In the genomic region with DNA sequence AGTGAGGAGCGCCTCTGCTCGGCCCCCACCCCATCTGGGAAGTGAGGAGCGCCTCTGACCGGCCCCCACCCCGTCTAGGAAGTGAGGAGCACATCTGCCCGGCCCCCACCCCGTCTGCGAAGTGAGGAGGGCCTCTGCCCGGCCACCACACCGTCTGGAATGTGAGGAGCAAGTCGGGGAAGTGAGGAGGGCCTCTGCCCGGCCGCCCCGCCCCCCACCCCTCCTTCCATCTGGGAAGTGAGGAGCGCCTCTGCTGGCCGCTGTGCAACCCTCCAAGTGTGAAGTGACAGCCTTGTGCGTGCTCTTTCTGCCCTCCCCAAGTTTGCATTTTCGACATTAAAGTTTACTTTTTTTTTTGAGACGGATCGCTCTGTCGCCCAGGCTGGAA, we compare ENCODE assay signal across 8 cellular contexts. TPM values are rescaled to one million over a fixed set of nuclear protein-coding genes. Genes with fewer than 3 reads are reported as not detected.
DNase-seq lines count a peak whose midpoint lies in the region; ATAC-seq and TF ChIP-seq lines count a peak whose summit lies in the region.
"Had no signal": no experiment of that assay in that cellular context is flagged by ENCODE, and none has a peak within 500 bp of the region (broad histone marks: within the 10 kb centered on the region; RNA-seq: fewer than 3 reads in every experiment).

No MANE protein-coding gene starts in this region.

- H3K36me3 Mint-ChIP-seq in activated naive CD8-positive, alpha-beta T cell treated with anti-CD3 and anti-CD28 coated beads, Interleukin-2, amount 50 U/mL, for 24 hours (ENCODE audit: low read depth) = peaks cover 13% of the 10 kb centered on the region

- H2AFZ ChIP-seq in smooth muscle cell (ENCODE audit: low read depth) (no peak overlapping the region), mammary epithelial cell (ENCODE audit: low read depth, low read length) (no peak overlapping the region)

- H3K27me3 Mint-ChIP-seq in activated naive CD8-positive, alpha-beta T cell treated with anti-CD3 and anti-CD28 coated beads, Interleukin-2, amount 50 U/mL, for 24 hours = no peaks in the 10 kb centered on the region

- H3K9me3 Mint-ChIP-seq in activated naive CD8-positive, alpha-beta T cell treated with anti-CD3 and anti-CD28 coated beads, Interleukin-2, amount 50 U/mL, for 24 hours = no peaks in the 10 kb centered on the region

- dilution Hi-C loops in mammary epithelial cell (cut with HindIII; ENCODE audit: low sequenced_read_pairs) = no loop called here

- in situ Hi-C loops in mammary epithelial cell (cut with MboI; ENCODE audit: low sequenced_read_pairs in 2 of 2) = no loop called here

- intact Hi-C loops in mammary epithelial cell (cut with micrococcal nuclease) = loop anchor here (10.0 kb wide), 3 partner anchors 273 to 473 kb away; a partner anchor contains a TSS

- no TSS peak for BruUV-seq in mammary epithelial cell (replicated peaks; lab: Mats Ljungman, UMichigan)

- H3K27me3 ChIP-seq in iPS DF 6.9 (ENCODE audit: control insufficient read depth, insufficient read depth, low read length) (no peaks in the 10 kb centered on the region), smooth muscle cell (ENCODE audit: low read depth) (no peaks in the 10 kb centered on the region), mammary epithelial cell (ENCODE audit: insufficient read depth, low read length) (no peaks in the 10 kb centered on the region)

- no peak overlapping the region for H3K9ac ChIP-seq in smooth muscle cell (ENCODE audit: low read depth)
- no peak overlapping the region for H3K9ac ChIP-seq in mammary epithelial cell (ENCODE audit: insufficient read depth, low read length)

- H4K20me1 ChIP-seq in smooth muscle cell (ENCODE audit: low read depth) = no peaks in the 10 kb centered on the region
- no peaks in the 10 kb centered on the region for H4K20me1 ChIP-seq in mammary epithelial cell (ENCODE audit: insufficient read depth, low read length)

- H3K4me1 Mint-ChIP-seq in activated naive CD8-positive, alpha-beta T cell treated with anti-CD3 and anti-CD28 coated beads, Interleukin-2, amount 50 U/mL, for 24 hours = peaks cover 11% of the 10 kb centered on the region

- no CpG with 5 or more reads among the region's 21 CpGs for WGBS in iPS DF 6.9 (ENCODE audit: insufficient coverage, insufficient read length)
- 33% methylated on average over 20 of the region's 21 CpGs for WGBS in smooth muscle cell (ENCODE audit: low lambda C conversion rate)
- 61% methylated on average over 6 of the region's 21 CpGs for WGBS in mammary epithelial cell (ENCODE audit: low coverage, missing lambda C conversion rate)

- H3K27ac ChIP-seq in iPS DF 6.9 (ENCODE audit: low read length) (no peak overlapping the region), smooth muscle cell (ENCODE audit: low read depth) (no peak overlapping the region), mammary epithelial cell (ENCODE audit: insufficient read depth, low read depth, low read length) (no peak overlapping the region)

- DNase-seq in HT-29 (ENCODE audit: low spot score) (peak; percentile 63), iPS DF 6.9 (ENCODE audit: low read depth, low spot score) (no peak), smooth muscle cell (lab: John Stamatoyannopoulos, UW; ENCODE audit: unreplicated experiment) (no peak), occipital lobe (lab: John Stamatoyannopoulos, UW) (no peak), mammary epithelial cell (no peak)
- DNase-seq in activated naive CD8-positive, alpha-beta T cell treated with anti-CD3 and anti-CD28 coated beads, Interleukin-2, amount 50 U/mL, for 24 hours = no peak
- DNase-seq: IMR-90 had no signal

- H3F3A ChIP-seq in smooth muscle cell (ENCODE audit: low read depth) = peaks cover 11% of the 10 kb centered on the region

- peak overlapping the region; percentile 50 for H3K4me3 Mint-ChIP-seq in activated naive CD8-positive, alpha-beta T cell treated with anti-CD3 and anti-CD28 coated beads, Interleukin-2, amount 50 U/mL, for 24 hours

- no peaks in the 10 kb centered on the region for H3K79me2 ChIP-seq in smooth muscle cell (ENCODE audit: low read depth)
- H3K79me2 ChIP-seq in mammary epithelial cell (ENCODE audit: insufficient read depth, low read length) = peaks cover 2% of the 10 kb centered on the region

- no peak overlapping the region for H3K27ac Mint-ChIP-seq in activated naive CD8-positive, alpha-beta T cell treated with anti-CD3 and anti-CD28 coated beads, Interleukin-2, amount 50 U/mL, for 24 hours

- H3K4me1 ChIP-seq in iPS DF 6.9 (ENCODE audit: control insufficient read depth, insufficient read depth, low read length) (no peaks in the 10 kb centered on the region), smooth muscle cell (ENCODE audit: low read depth) (peaks cover 8% of the 10 kb centered on the region), mammary epithelial cell (ENCODE audit: insufficient read depth, low read length) (peaks cover 11% of the 10 kb centered on the region)

- H3K4me2 ChIP-seq in smooth muscle cell (peak overlapping the region; percentile 31), mammary epithelial cell (ENCODE audit: insufficient read depth, low read depth, low read length) (no peak overlapping the region)

- H3K36me3 ChIP-seq in iPS DF 6.9 (ENCODE audit: control insufficient read depth, insufficient read depth, low read length) = no peaks in the 10 kb centered on the region
- H3K36me3 ChIP-seq in smooth muscle cell (ENCODE audit: low read depth) = no peaks in the 10 kb centered on the region
- H3K36me3 ChIP-seq in mammary epithelial cell (ENCODE audit: insufficient read depth, low read length) = peaks cover 1% of the 10 kb centered on the region

- CTCF ChIA-PET in mammary epithelial cell (lab: Charles Lee; ENCODE audit: low non-redundant PET) = no interaction called here

- no peak for ATAC-seq in activated naive CD8-positive, alpha-beta T cell treated with anti-CD3 and anti-CD28 coated beads, Interleukin-2, amount 50 U/mL, for 24 hours
- no peak for ATAC-seq in GM21528 (IDR thresholded peaks at IDR 0.05; ENCODE audit: low FRiP score, unreplicated experiment)

- H3K9me3 ChIP-seq in iPS DF 6.9 (ENCODE audit: control insufficient read depth, insufficient read depth, low read length) = no peaks in the 10 kb centered on the region
- no peaks in the 10 kb centered on the region for H3K9me3 ChIP-seq in smooth muscle cell (replicated peaks; ENCODE audit: low read depth)
- H3K9me3 ChIP-seq in mammary epithelial cell (replicated peaks; ENCODE audit: insufficient read depth, low read length) = no peaks in the 10 kb centered on the region

- TF ChIP-seq CTCF in smooth muscle cell (IDR thresholded peaks at IDR 0.05; ENCODE audit: borderline replicate concordance, insufficient read depth, poor library complexity, severe bottlenecking) (peak; percentile 26), mammary epithelial cell (conservative IDR thresholded peaks at IDR 0.05 in 1 of 2, IDR thresholded peaks at IDR 0.05 in 1 of 2; ENCODE audit: extremely low read depth in 1 of 2, insufficient read depth in 1 of 2, low read depth in 1 of 2, low read length in 2 of 2) (no peak)

- peak overlapping the region; percentile 21; the same call in 1 of the 2 replicates for H3K4me3 ChIP-seq in iPS DF 6.9 (ENCODE audit: low read length)
- peak overlapping the region; percentile 31 for H3K4me3 ChIP-seq in smooth muscle cell
- H3K4me3 ChIP-seq in mammary epithelial cell (replicated peaks in 1 of 3; ENCODE audit: insufficient read depth in 1 of 3, low read depth in 2 of 3, low read length in 3 of 3) = no peak overlapping the region

RNA-seq across cellular contexts. Expression of a gene that starts 5.1 kb away (rescaled TPM):
- total RNA-seq in HT-29 (2014; rRNA removed; shearing (Covaris generic)) = 36.4 and 39.0 TPM in 2 replicates
- total RNA-seq in smooth muscle cell (52.8 and 89.7 TPM in 2 replicates), occipital lobe (164 TPM), mammary epithelial cell (10 to 100 TPM; 51.5 to 57.5 TPM)
- polyA plus RNA-seq in smooth muscle cell (21.8 and 25.9 TPM in 2 replicates), mammary epithelial cell (14.2 TPM)
- polyA minus RNA-seq in mammary epithelial cell = 21.8 TPM

Comparison
In these comparisons a context has a peak if more than half of its experiments do, and no peak if none do; other contexts are left out.
1. H3K4me3 ChIP-seq: peak in iPS DF 6.9 (single experiment) and smooth muscle cell (single experiment); none in mammary epithelial cell (0 of 3).